Comparison of ENCODE assay signal across 8 cellular contexts in genomic region chr7:105677803-105678583, GRCh38.
A peak's percentile ranks its signal among the peaks of the same experiment; 100 is the strongest.
DNase-seq lines count a peak whose midpoint lies in the region; ATAC-seq and TF ChIP-seq lines count a peak whose summit lies in the region.

No MANE protein-coding gene starts in this region.

- H3K27me3 Mint-ChIP-seq in activated naive CD8-positive, alpha-beta T cell treated with anti-CD3 and anti-CD28 coated beads, Interleukin-2, amount 10 ng/mL, durations not matched to agents 7 days and 5 days: no peaks in the 10 kb centered on the region
- H3K27me3 Mint-ChIP-seq in neural progenitor cell (ENCODE audit: insufficient read depth, low read depth): peaks cover 2% of the 10 kb centered on the region

- TF ChIP-seq CTCF in GM13977 (IDR thresholded peaks at IDR 0.05; ENCODE audit: extremely low read depth, insufficient read depth, missing control alignments) (no peak), neural progenitor cell (IDR thresholded peaks at IDR 0.05) (no peak)

- peak overlapping the region; percentile 90 for H3K27ac Mint-ChIP-seq in activated naive CD8-positive, alpha-beta T cell treated with anti-CD3 and anti-CD28 coated beads, Interleukin-2, amount 10 ng/mL, durations not matched to agents 7 days and 5 days
- H3K27ac Mint-ChIP-seq in neural progenitor cell: peak overlapping the region; percentile 37

- no peak overlapping the region for H3K9ac ChIP-seq in neural progenitor cell

- in situ Hi-C loops in GM13977 (cut with MboI; ENCODE audit: low pct_unique_long_range_greater_than_20kb, low sequenced_read_pairs, unreplicated experiment): no loop called here

- no peaks in the 10 kb centered on the region for H3K36me3 ChIP-seq in neural progenitor cell

- no peak overlapping the region for H2AFZ ChIP-seq in neural progenitor cell (replicated peaks)

- H3F3A ChIP-seq in neural progenitor cell (ENCODE audit: low read depth): no peaks in the 10 kb centered on the region

- ATAC-seq in HG02763 (IDR thresholded peaks at IDR 0.05; ENCODE audit: unreplicated experiment): peak; percentile 55
- ATAC-seq in activated naive CD8-positive, alpha-beta T cell treated with anti-CD3 and anti-CD28 coated beads, Interleukin-2, amount 10 ng/mL, durations not matched to agents 7 days and 5 days (ENCODE audit: low read depth): peak; percentile 83
- no peak for ATAC-seq in GM19324 (IDR thresholded peaks at IDR 0.05; ENCODE audit: low FRiP score, unreplicated experiment)
- ATAC-seq in HG02973 (IDR thresholded peaks at IDR 0.05; ENCODE audit: unreplicated experiment): no peak

- no peaks in the 10 kb centered on the region for H3K4me1 ChIP-seq in neural progenitor cell

- H3K27ac ChIP-seq in neural progenitor cell: no peak overlapping the region

- H3K79me2 ChIP-seq in neural progenitor cell (ENCODE audit: low read depth): no peaks in the 10 kb centered on the region

- H3K36me3 Mint-ChIP-seq in activated naive CD8-positive, alpha-beta T cell treated with anti-CD3 and anti-CD28 coated beads, Interleukin-2, amount 10 ng/mL, durations not matched to agents 7 days and 5 days: no peaks in the 10 kb centered on the region
- no peaks in the 10 kb centered on the region for H3K36me3 Mint-ChIP-seq in neural progenitor cell

- DNase-seq in GM13977 (ENCODE audit: low spot score): peak; percentile 34
- DNase-seq in SKM-1 (lab: John Stamatoyannopoulos, UW; ENCODE audit: unreplicated experiment): peak; percentile 8
- DNase-seq in activated naive CD8-positive, alpha-beta T cell treated with anti-CD3 and anti-CD28 coated beads, Interleukin-2, amount 10 ng/mL, durations not matched to agents 7 days and 5 days: peak; percentile 39
- DNase-seq in neural progenitor cell (ENCODE audit: low spot score): no peak
- DNase-seq in HPDE6-E6E7 (ENCODE audit: extremely low spot score): no peak

- H3K4me1 Mint-ChIP-seq in activated naive CD8-positive, alpha-beta T cell treated with anti-CD3 and anti-CD28 coated beads, Interleukin-2, amount 10 ng/mL, durations not matched to agents 7 days and 5 days: peaks cover 30% of the 10 kb centered on the region
- peaks cover 6% of the 10 kb centered on the region for H3K4me1 Mint-ChIP-seq in neural progenitor cell

- no peaks in the 10 kb centered on the region for H3K9me3 ChIP-seq in neural progenitor cell (ENCODE audit: low read depth)

- peak overlapping the region; percentile 72 for H3K4me3 Mint-ChIP-seq in activated naive CD8-positive, alpha-beta T cell treated with anti-CD3 and anti-CD28 coated beads, Interleukin-2, amount 10 ng/mL, durations not matched to agents 7 days and 5 days
- no peak overlapping the region for H3K4me3 Mint-ChIP-seq in neural progenitor cell

- no peak overlapping the region for H3K4me2 ChIP-seq in neural progenitor cell

- no peaks in the 10 kb centered on the region for H3K9me3 Mint-ChIP-seq in activated naive CD8-positive, alpha-beta T cell treated with anti-CD3 and anti-CD28 coated beads, Interleukin-2, amount 10 ng/mL, durations not matched to agents 7 days and 5 days
- H3K9me3 Mint-ChIP-seq in neural progenitor cell: no peaks in the 10 kb centered on the region

- no peak overlapping the region for H3K4me3 ChIP-seq in neural progenitor cell

- H3K27me3 ChIP-seq in neural progenitor cell: no peaks in the 10 kb centered on the region

- POLR2A ChIA-PET in activated naive CD8-positive, alpha-beta T cell treated with anti-CD3 and anti-CD28 coated beads, Interleukin-2, amount 10 ng/mL, durations not matched to agents 7 days and 5 days (lab: Charles Lee): interaction anchor here (0.8 kb wide), 1 partner anchor 345 kb away, joined by 7 read pairs; no protein-coding TSS in a partner anchor

- peaks cover 19% of the 10 kb centered on the region for H4K20me1 ChIP-seq in neural progenitor cell (ENCODE audit: low read depth)

Comparison
In these comparisons a context has a peak if more than half of its experiments do, and no peak if none do; other contexts are left out.
1. DNase-seq: peak in GM13977 (single experiment), SKM-1 (single experiment) and activated naive CD8-positive, alpha-beta T cell treated with anti-CD3 and anti-CD28 coated beads, Interleukin-2, amount 10 ng/mL, durations not matched to agents 7 days and 5 days (single experiment); none in neural progenitor cell (single experiment) and HPDE6-E6E7 (single experiment).
2. ATAC-seq: peak in HG02763 (single experiment) and activated naive CD8-positive, alpha-beta T cell treated with anti-CD3 and anti-CD28 coated beads, Interleukin-2, amount 10 ng/mL, durations not matched to agents 7 days and 5 days (single experiment); none in GM19324 (single experiment) and HG02973 (single experiment).